In genomic region chr5:43191740-43192557, GRCh38 we compare ENCODE assay signal across 8 cellular contexts. TPM values are rescaled to one million over a fixed set of nuclear protein-coding genes. Genes with fewer than 3 reads are reported as not detected.
DNase-seq lines count a peak whose midpoint lies in the region; FAIRE-seq and TF ChIP-seq lines count a peak whose summit lies in the region.

Gene NIM1K (plus strand): TSS chr5:43192225. CDS start chr5:43245776, 53,551 bp downstream.

- no peaks in the 10 kb centered on the region for H3K79me2 ChIP-seq in endothelial cell of umbilical vein (ENCODE audit: control insufficient read depth, insufficient read depth, low read length)

- DNase-seq in GM13976 (ENCODE audit: low spot score) (peak; percentile 87), HEK293T (ENCODE audit: extremely low spot score) (peak; percentile 65), NCI-H146 treated with DMSO at 0.1 percent for 48 hours (lab: John Stamatoyannopoulos, UW; ENCODE audit: unreplicated experiment) (peak; percentile 71), endothelial cell of umbilical vein (ENCODE audit: low read depth, low spot score) (peak; percentile 23), mesothelial cell of epicardium (ENCODE audit: low spot score in 2 of 2, unreplicated experiment in 2 of 2) (peak; percentile 24 to 42), SW 1271 (lab: John Stamatoyannopoulos, UW) (no peak)
- DNase-seq in activated CD8-positive, alpha-beta memory T cell treated with anti-CD3 and anti-CD28 coated beads for 24 hours = peak; percentile 78
- peak; percentile 22 for DNase-seq in stimulated activated CD8-positive, alpha-beta memory T cell treated with anti-CD3 and anti-CD28 coated beads, Interleukin-4, amount 100 ng/mL, for 24 hours (ENCODE audit: low read depth)

- H3K9ac ChIP-seq in endothelial cell of umbilical vein (replicated peaks; ENCODE audit: extremely low read depth, insufficient read depth, low read length) = no peak within 1 kb of the TSS

- H3K36me3 ChIP-seq in endothelial cell of umbilical vein (ENCODE audit: control insufficient read depth in 2 of 2, extremely low read depth in 1 of 2, insufficient read depth in 2 of 2, low read length in 2 of 2) = no peaks in the 10 kb centered on the region

- dilution Hi-C loops in endothelial cell of umbilical vein (cut with MboI; ENCODE audit: extremely low pct_ligation_motif_present, low sequenced_read_pairs) = no loop called here

- peak within 1 kb of the TSS in 2 of 3 experiments; percentile 12 to 32 for H3K4me3 ChIP-seq in endothelial cell of umbilical vein (replicated peaks in 1 of 3; ENCODE audit: insufficient read depth in 1 of 3, low read depth in 1 of 3, low read length in 3 of 3)

- POLR2A ChIA-PET in HEK293T (lab: Yijun Ruan, JAX) (interaction anchor here (0.7 to 1.5 kb wide), 3 partner anchors 24 to 292 kb away, joined by 4 to 13 read pairs (median 5); partner anchors contain the start of genes TMEM267 and ZNF131), endothelial cell of umbilical vein (lab: Charles Lee) (no interaction called here)

- peak within 1 kb of the TSS; percentile 51 for H3K4me2 ChIP-seq in endothelial cell of umbilical vein (ENCODE audit: insufficient read depth, low read length)

- H3K27me3 Mint-ChIP-seq in mesothelial cell of epicardium (ENCODE audit: low read depth) = peaks cover 58% of the 10 kb centered on the region

- intact Hi-C loops in endothelial cell of umbilical vein (cut with micrococcal nuclease) = no loop called here

- no TSS peak for BruUV-seq in endothelial cell of umbilical vein (replicated peaks; lab: Mats Ljungman, UMichigan)

- peak within 1 kb of the TSS; percentile 65 for H3K4me3 Mint-ChIP-seq in mesothelial cell of epicardium

- H3K36me3 Mint-ChIP-seq in mesothelial cell of epicardium = peaks cover 2% of the 10 kb centered on the region

- no peaks in the 10 kb centered on the region for H4K20me1 ChIP-seq in endothelial cell of umbilical vein (replicated peaks; ENCODE audit: control insufficient read depth, extremely low read depth, insufficient read depth, low read length)

- H3K4me1 ChIP-seq in endothelial cell of umbilical vein (ENCODE audit: control insufficient read depth, extremely low read depth, insufficient read depth, low read length) = peaks cover 4% of the 10 kb centered on the region

- no peak within 1 kb of the TSS for H3K27ac ChIP-seq in endothelial cell of umbilical vein (ENCODE audit: insufficient read depth, low read depth, low read length)

- peak; percentile 55 for FAIRE-seq in endothelial cell of umbilical vein (lab: Jason Lieb, UNC)

- H3K27me3 ChIP-seq in endothelial cell of umbilical vein (ENCODE audit: control insufficient read depth in 2 of 2, insufficient read depth in 2 of 2, low read length in 2 of 2) = peaks cover 11 to 35% of the 10 kb centered on the region in 2 experiments

- peaks cover 18% of the 10 kb centered on the region for H3K4me1 Mint-ChIP-seq in mesothelial cell of epicardium

- in situ Hi-C loops in GM13976 (cut with MboI; ENCODE audit: low sequenced_read_pairs, unreplicated experiment) = no loop called here

- no peak for TF ChIP-seq CTCF in GM13976 (IDR thresholded peaks at IDR 0.05; ENCODE audit: borderline replicate concordance, control extremely low read depth, extremely low read depth, insufficient read depth, missing control alignments)
- no peak for TF ChIP-seq CTCF in endothelial cell of umbilical vein (IDR thresholded peaks at IDR 0.05; ENCODE audit: extremely low read depth in 1 of 2, insufficient read depth in 1 of 2, low read depth in 1 of 2, low read length in 2 of 2)
- TF ChIP-seq CTCF in mesothelial cell of epicardium (IDR thresholded peaks at IDR 0.05; ENCODE audit: unreplicated experiment) = no peak

- no peak within 1 kb of the TSS for H3K27ac Mint-ChIP-seq in mesothelial cell of epicardium

- peaks cover 7% of the 10 kb centered on the region for H3K9me3 Mint-ChIP-seq in mesothelial cell of epicardium

- no peaks in the 10 kb centered on the region for H3K9me3 ChIP-seq in endothelial cell of umbilical vein (replicated peaks; ENCODE audit: control insufficient read depth, insufficient read depth, low read length)

- H2AFZ ChIP-seq in endothelial cell of umbilical vein (ENCODE audit: low read depth, low read length) = peak within 1 kb of the TSS; percentile 3

- CTCF ChIA-PET in HEK293T (lab: Yijun Ruan, JAX) = interaction anchor here (0.6 to 1.4 kb wide), 2 partner anchors 14 to 283 kb away, joined by 3 to 4 read pairs; no protein-coding TSS in a partner anchor
- CTCF ChIA-PET in endothelial cell of umbilical vein (lab: Charles Lee) = no interaction called here

- H3K9me1 ChIP-seq in endothelial cell of umbilical vein (replicated peaks; ENCODE audit: control insufficient read depth, extremely low read depth, insufficient read depth, low read length) = no peaks in the 10 kb centered on the region

- no peak for TF ChIP-seq POLR2A in endothelial cell of umbilical vein (IDR thresholded peaks at IDR 0.05; ENCODE audit: low read depth, low read length)

TF ChIP-seq in HEK293T, 16 proteins besides CTCF, POLR2A, EP300 and RAD21:
- TF ChIP-seq ELF4 (IDR thresholded peaks at IDR 0.05) (no peak), LEF1 (IDR thresholded peaks at IDR 0.05; ENCODE audit: borderline replicate concordance) (no peak), L3MBTL2 (conservative IDR thresholded peaks at IDR 0.05) (no peak)
TF ChIP-seq in HEK293T: peak in this region for 0.

TF ChIP-seq in endothelial cell of umbilical vein, 7 proteins besides CTCF, POLR2A, EP300 and RAD21:
- TF ChIP-seq MAX (IDR thresholded peaks at IDR 0.05; ENCODE audit: insufficient read depth, insufficient read length) (no peak), POLR2AphosphoS5 (IDR thresholded peaks at IDR 0.05; ENCODE audit: insufficient read depth, low read depth, low read length) (no peak), JUN (IDR thresholded peaks at IDR 0.05; ENCODE audit: borderline replicate concordance, insufficient read depth, insufficient read length, low read depth) (no peak), EZH2 (IDR thresholded peaks at IDR 0.05; ENCODE audit: borderline replicate concordance, low read depth, low read length, severe bottlenecking) (peak; percentile 31), GATA2 (IDR thresholded peaks at IDR 0.05; ENCODE audit: insufficient read depth, insufficient read length, low read depth, low read length) (no peak), FOS (IDR thresholded peaks at IDR 0.05; ENCODE audit: borderline replicate concordance, insufficient read depth, low read length) (no peak)

RNA-seq across cellular contexts. Expression of gene NIM1K, which starts in this region (rescaled TPM):
- total RNA-seq in endothelial cell of umbilical vein = 0.49 TPM in 1 of 2 replicates, not detected in the other
- 0.04 and 0.14 TPM in 2 replicates for polyA plus RNA-seq in endothelial cell of umbilical vein
- polyA plus RNA-seq in endothelial cell of umbilical vein (2011; cell fraction: cytosol; rRNA removed) = 0.03 and 0.04 TPM in 2 replicates
- polyA plus RNA-seq in endothelial cell of umbilical vein (2011; cell fraction: nucleus; rRNA removed) = 0.13 and 0.15 TPM in 2 replicates
- polyA plus RNA-seq in endothelial cell of umbilical vein (2012) = not detected in 2 replicates
- polyA minus RNA-seq in endothelial cell of umbilical vein = 0.49 and 0.73 TPM in 2 replicates
- not detected for polyA minus RNA-seq in endothelial cell of umbilical vein (2011; cell fraction: cytosol; rRNA and poly(A)+ RNA removed)
- 0.53 and 1.6 TPM in 2 replicates for polyA minus RNA-seq in endothelial cell of umbilical vein (2011; cell fraction: nucleus; rRNA and poly(A)+ RNA removed)
- 0.22 to 0.40 TPM (median 0.29 TPM) in 3 replicates for total RNA-seq in mesothelial cell of epicardium

Comparison
In these comparisons a context has a peak if more than half of its experiments do, and no peak if none do; other contexts are left out.
1. Peak in DNase-seq in mesothelial cell of epicardium; RNA of the gene not detected or under 1 TPM.
2. DNase-seq: peak in GM13976 (single experiment), HEK293T (single experiment), NCI-H146 treated with DMSO at 0.1 percent for 48 hours (single experiment), activated CD8-positive, alpha-beta memory T cell treated with anti-CD3 and anti-CD28 coated beads for 24 hours (single experiment), endothelial cell of umbilical vein (single experiment) and stimulated activated CD8-positive, alpha-beta memory T cell treated with anti-CD3 and anti-CD28 coated beads, Interleukin-4, amount 100 ng/mL, for 24 hours (single experiment); none in SW 1271 (0 of 2).